Comparison of ENCODE assay signal across 9 cellular contexts in genomic region chr10:61284222-61284890, GRCh38.
DNase-seq lines count a peak whose midpoint lies in the region; ATAC-seq, FAIRE-seq and TF ChIP-seq lines count a peak whose summit lies in the region.
"Had no signal": no experiment of that assay in that cellular context is flagged by ENCODE, and none has a peak within 500 bp of the region (broad histone marks: within the 10 kb centered on the region; RNA-seq: fewer than 3 reads in every experiment).

No MANE protein-coding gene starts in this region.

- H3K27me3 ChIP-seq in BE2C: no peaks in the 10 kb centered on the region
- H3K27me3 ChIP-seq in brain microvascular endothelial cell (replicated peaks): no peaks in the 10 kb centered on the region
- H3K27me3 ChIP-seq in thymus (ENCODE audit: control insufficient read depth, insufficient read depth): no peaks in the 10 kb centered on the region
- H3K27me3 ChIP-seq: neutrophil had no signal

- no peaks in the 10 kb centered on the region for H3K4me1 ChIP-seq in BE2C
- no peaks in the 10 kb centered on the region for H3K4me1 ChIP-seq in kidney (ENCODE audit: control insufficient read depth in 1 of 2, insufficient read depth in 1 of 2, low read depth in 1 of 2, low read length in 2 of 2)
- no peaks in the 10 kb centered on the region for H3K4me1 ChIP-seq in thymus (ENCODE audit: control insufficient read depth, insufficient read depth, low read length)

- peak; percentile 99 for FAIRE-seq in kidney (lab: Jason Lieb, UNC)

- H3K4me3 ChIP-seq in BE2C (ENCODE audit: low read depth, low read length) (no peak overlapping the region), brain microvascular endothelial cell (ENCODE audit: low read depth, low read length) (peak overlapping the region; percentile 6), kidney (ENCODE audit: low read length in 2 of 2) (no peak overlapping the region), thymus (ENCODE audit: low read length) (peak overlapping the region; percentile 35)

- 2% methylated on average over 5 of the region's 5 CpGs for WGBS in thymus

- H3K36me3 ChIP-seq in BE2C (no peaks in the 10 kb centered on the region), brain microvascular endothelial cell (replicated peaks) (no peaks in the 10 kb centered on the region), kidney (ENCODE audit: control insufficient read depth in 1 of 2, insufficient read depth in 2 of 2, low read length in 2 of 2) (no peaks in the 10 kb centered on the region), thymus (ENCODE audit: control insufficient read depth, insufficient read depth) (no peaks in the 10 kb centered on the region)
- H3K36me3 ChIP-seq: neutrophil had no signal

- H3K9ac ChIP-seq in kidney (ENCODE audit: low read length in 2 of 2): no peak overlapping the region

- no peak for ATAC-seq in HG03457 (IDR thresholded peaks at IDR 0.05; ENCODE audit: unreplicated experiment)

- H3K27ac ChIP-seq in brain microvascular endothelial cell (peak overlapping the region; percentile 33), kidney (ENCODE audit: low read depth in 2 of 2, low read length in 2 of 2) (no peak overlapping the region), thymus (ENCODE audit: low read depth) (no peak overlapping the region)
- H3K27ac ChIP-seq: neutrophil had no signal

- in situ Hi-C loops in GM13977 (cut with MboI; ENCODE audit: low pct_unique_long_range_greater_than_20kb, low sequenced_read_pairs, unreplicated experiment) (loop anchor here (25.0 kb wide), 1 partner anchor 472 kb away; no protein-coding TSS in a partner anchor), brain microvascular endothelial cell (cut with HindIII; ENCODE audit: low pct_ligation_motif_present, low sequenced_read_pairs) (no loop called here)

- intact Hi-C loops in kidney (cut with DNase I): loop anchor here (10.0 kb wide), 1 partner anchor 460 kb away; no protein-coding TSS in a partner anchor

- TF ChIP-seq CTCF in BE2C (IDR thresholded peaks at IDR 0.05; ENCODE audit: low read depth, low read length): peak; percentile 69
- TF ChIP-seq CTCF in GM13977 (IDR thresholded peaks at IDR 0.05; ENCODE audit: extremely low read depth, insufficient read depth, missing control alignments): peak; percentile 66
- peak; percentile 53 for TF ChIP-seq CTCF in brain microvascular endothelial cell (IDR thresholded peaks at IDR 0.05; ENCODE audit: low read depth, low read length, missing control alignments)
- peak; percentile 69 for TF ChIP-seq CTCF in kidney (IDR thresholded peaks at IDR 0.05; ENCODE audit: borderline replicate concordance, extremely low read depth, insufficient read depth)

- DNase-seq in BE2C (no peak), GM13977 (ENCODE audit: low spot score) (peak; percentile 8), NCI-H748 treated with DMSO at 0.1 percent for 48 hours (lab: John Stamatoyannopoulos, UW) (peak; percentile 33), brain microvascular endothelial cell (peak; percentile 64), kidney (no peak)
- DNase-seq in stimulated activated CD4-positive, alpha-beta T cell treated with anti-CD3 and anti-CD28 coated beads, Interleukin-15, amount 100 ng/mL, for 24 hours: no peak

- no peaks in the 10 kb centered on the region for H3K9me3 ChIP-seq in BE2C
- no peaks in the 10 kb centered on the region for H3K9me3 ChIP-seq in kidney (ENCODE audit: control insufficient read depth in 1 of 2, low read length in 2 of 2)
- H3K9me3 ChIP-seq in thymus (ENCODE audit: control insufficient read depth): no peaks in the 10 kb centered on the region
- H3K9me3 ChIP-seq: neutrophil had no signal

Comparison
In these comparisons a context has a peak if more than half of its experiments do, and no peak if none do; other contexts are left out.
1. DNase-seq: peak in GM13977 (single experiment), NCI-H748 treated with DMSO at 0.1 percent for 48 hours (single experiment) and brain microvascular endothelial cell (single experiment); none in BE2C (single experiment), kidney (single experiment) and stimulated activated CD4-positive, alpha-beta T cell treated with anti-CD3 and anti-CD28 coated beads, Interleukin-15, amount 100 ng/mL, for 24 hours (single experiment).
2. H3K4me3 ChIP-seq: peak in brain microvascular endothelial cell (single experiment) and thymus (single experiment); none in BE2C (single experiment) and kidney (0 of 2).
3. Peak in every context shown above with its lines, with median percentiles within 50 percentile points of each other: CTCF ChIP-seq.